Comparison of ENCODE assay signal across 19 cellular contexts in genomic region chr13:111929036-111929616, GRCh38.
DNase-seq lines count a peak whose midpoint lies in the region; ATAC-seq and TF ChIP-seq lines count a peak whose summit lies in the region.
"Had no signal": no experiment of that assay in that cellular context is flagged by ENCODE, and none has a peak within 500 bp of the region (broad histone marks: within the 10 kb centered on the region; RNA-seq: fewer than 3 reads in every experiment).

No MANE protein-coding gene starts in this region.

- no CpG with 5 or more reads among the region's 8 CpGs for WGBS in H9 (ENCODE audit: extremely low coverage, insufficient read length, low lambda C conversion rate)
- 69 to 87% (median 83%) methylated on average over 7 to 8 of the region's 8 CpGs for WGBS in stomach, 5 donors
- WGBS in testis, 2 donors: 78% methylated on average over 6 to 8 of the region's 8 CpGs

- no peak overlapping the region for H2BK120ac ChIP-seq in H9 (ENCODE audit: low read depth, low read length, poor library complexity, severe bottlenecking)

- peaks cover under 1% of the 10 kb centered on the region; the same call in 1 of the 2 replicates for H3K4me1 ChIP-seq in H9 (ENCODE audit: insufficient read depth, low read length)
- no peaks in the 10 kb centered on the region for H3K4me1 ChIP-seq in stomach
- H3K4me1 ChIP-seq in testis: no peaks in the 10 kb centered on the region
- no peaks in the 10 kb centered on the region for H3K4me1 ChIP-seq in PC-3 (ENCODE audit: insufficient read depth, low read length)
- H3K4me1 ChIP-seq: SJSA1 had no signal

- no peak overlapping the region for H3K56ac ChIP-seq in H9 (ENCODE audit: insufficient read length, low read depth, low read length)

- no peak overlapping the region for H2BK15ac ChIP-seq in H9 (ENCODE audit: low read depth, low read length)

- ATAC-seq in HG03108 (IDR thresholded peaks at IDR 0.05; ENCODE audit: unreplicated experiment): no peak
- ATAC-seq in PC-3: no peak

- H3K4me3 Mint-ChIP-seq in H9: no peak overlapping the region
- H3K4me3 Mint-ChIP-seq: B cell; CD4-positive, alpha-beta T cell had no signal

- H3K23me2 ChIP-seq in H9 (ENCODE audit: insufficient read length, low read depth, low read length, poor library complexity, severe bottlenecking): no peaks in the 10 kb centered on the region

- intact Hi-C loops in stomach (cut with DNase I; ENCODE audit: low total_unique reads): no loop called here
- intact Hi-C loops in testis (cut with DNase I; ENCODE audit: low total_unique reads): no loop called here
- intact Hi-C loops in PC-3 (cut with micrococcal nuclease): no loop called here

- no peak overlapping the region for H3K18ac ChIP-seq in H9 (ENCODE audit: insufficient read length, low read depth, low read length)

- no peak for TF ChIP-seq POLR2A in stomach (IDR thresholded peaks at IDR 0.05)
- TF ChIP-seq POLR2A in testis (IDR thresholded peaks at IDR 0.05): no peak

- H3K9me3 ChIP-seq in H9 (ENCODE audit: control insufficient read depth, low read depth, low read length): no peaks in the 10 kb centered on the region
- H3K9me3 ChIP-seq in stomach: peaks cover 0 to 19% (median 13%) of the 10 kb centered on the region in 4 donors
- H3K9me3 ChIP-seq in testis: no peaks in the 10 kb centered on the region
- H3K9me3 ChIP-seq in PC-3 (ENCODE audit: low read length): no peaks in the 10 kb centered on the region
- H3K9me3 ChIP-seq: SJSA1 had no signal

- no peak overlapping the region for H3K4ac ChIP-seq in H9 (ENCODE audit: low read depth, low read length)

- H2BK5ac ChIP-seq in H9 (ENCODE audit: insufficient read length, low read length): no peak overlapping the region

- H3F3A ChIP-seq in PC-3 (ENCODE audit: low read length, unreplicated experiment): no peaks in the 10 kb centered on the region

- no peak overlapping the region for H2AK5ac ChIP-seq in H9 (ENCODE audit: insufficient read length, low read length)

- no peak overlapping the region for H3T11ph ChIP-seq in H9 (ENCODE audit: low read length)

- H3K36me3 ChIP-seq in stomach: no peaks in the 10 kb centered on the region
- H3K36me3 ChIP-seq in testis (ENCODE audit: low read depth, missing control alignments): no peaks in the 10 kb centered on the region
- H3K36me3 ChIP-seq in PC-3 (ENCODE audit: low read depth, low read length): no peaks in the 10 kb centered on the region
- H3K36me3 ChIP-seq: SJSA1 had no signal

- no peaks in the 10 kb centered on the region for H3K9me2 ChIP-seq in PC-3 (replicated peaks; ENCODE audit: low read length)

- no TSS peak for BruUV-seq in PC-3 (replicated peaks; lab: Mats Ljungman, UMichigan)

- DNase-seq in NCI-H1417 (lab: John Stamatoyannopoulos, UW): peak in 2 of 3 experiments; percentile 13 to 24
- no peak for DNase-seq in NCI-H1417 treated with DMSO at 0.1 percent for 48 hours (lab: John Stamatoyannopoulos, UW)
- DNase-seq in H9: peak; percentile 23
- DNase-seq in islet precursor cell: peak; percentile 30
- peak; percentile 18 for DNase-seq in stomach
- no peak for DNase-seq in testis
- DNase-seq in PC-3: no peak
- DNase-seq: CD4-positive, alpha-beta T cell; DMS79; HCEC 1CT; KBM-7; NCI-H1436 treated with DMSO at 0.1 percent for 48 hours; NCI-H2029 treated with DMSO at 0.1 percent for 48 hours; NCI-H2227 treated with DMSO at 0.1 percent for 48 hours; PC-9 had no signal

- H3K4me1 Mint-ChIP-seq in H9: peaks cover 4% of the 10 kb centered on the region in 2 experiments; a peak in 2 of 4 replicates
- H3K4me1 Mint-ChIP-seq: B cell had no signal

- no peak overlapping the region for H3K27ac ChIP-seq in H9 (ENCODE audit: insufficient read length, low read depth, low read length)
- no peak overlapping the region for H3K27ac ChIP-seq in stomach
- no peak overlapping the region for H3K27ac ChIP-seq in testis
- no peak overlapping the region for H3K27ac ChIP-seq in PC-3 (ENCODE audit: low read length)
- H3K27ac ChIP-seq: 22Rv1, PC-9, SJSA1 had no signal

- no peak overlapping the region for H2BK20ac ChIP-seq in H9 (ENCODE audit: low read depth, low read length, poor library complexity, severe bottlenecking)

- H3K4me2 ChIP-seq in H9 (ENCODE audit: insufficient read depth, insufficient read length, low read length) (no peak overlapping the region), PC-3 (ENCODE audit: low read length) (no peak overlapping the region)
- H3K4me2 ChIP-seq: PC-9 had no signal

- POLR2A ChIA-PET in PC-3 (lab: Charles Lee; ENCODE audit: unreplicated experiment): no interaction called here

- H4K20me1 ChIP-seq in H9 (ENCODE audit: control insufficient read depth, insufficient read depth, insufficient read length): no peaks in the 10 kb centered on the region
- H4K20me1 ChIP-seq in PC-3 (ENCODE audit: low read length): no peaks in the 10 kb centered on the region

- peaks cover 57% of the 10 kb centered on the region for H3K27me3 Mint-ChIP-seq in H9 (ENCODE audit: low read depth)
- H3K27me3 Mint-ChIP-seq: CD4-positive, alpha-beta T cell had no signal

- no peak overlapping the region; a peak in 1 of 7 replicates for H3K27ac Mint-ChIP-seq in H9
- H3K27ac Mint-ChIP-seq: B cell; CD4-positive, alpha-beta T cell had no signal

- TF ChIP-seq CTCF in H9 (conservative IDR thresholded peaks at IDR 0.05) (no peak), stomach (IDR thresholded peaks at IDR 0.05) (no peak), testis (IDR thresholded peaks at IDR 0.05) (no peak), PC-3 (conservative IDR thresholded peaks at IDR 0.05; ENCODE audit: low read depth, low read length) (no peak)

- TF ChIP-seq EP300 in stomach (IDR thresholded peaks at IDR 0.05): no peak

- H2AFZ ChIP-seq in H9 (ENCODE audit: low read length): no peak overlapping the region
- no peak overlapping the region for H2AFZ ChIP-seq in PC-3 (ENCODE audit: low read length)
- H2AFZ ChIP-seq: PC-9 had no signal

- H3K9ac ChIP-seq in H9 (ENCODE audit: extremely low read depth, insufficient read length, low read length) (no peak overlapping the region), PC-3 (ENCODE audit: low read length) (no peak overlapping the region)

- H3K4me3 ChIP-seq in stomach: no peak overlapping the region
- no peak overlapping the region for H3K4me3 ChIP-seq in testis
- no peak overlapping the region for H3K4me3 ChIP-seq in PC-3 (ENCODE audit: low read length)
- H3K4me3 ChIP-seq: PC-9, SJSA1 had no signal

- H3K9me3 Mint-ChIP-seq in H9: peaks cover 14 to 22% of the 10 kb centered on the region in 2 experiments

- CTCF ChIA-PET in PC-3 (lab: Charles Lee): no interaction called here

- H3K27me3 ChIP-seq in H9 (ENCODE audit: insufficient read depth, low read length) (no peaks in the 10 kb centered on the region), stomach (peaks cover 0 to 33% (median 2%) of the 10 kb centered on the region in 3 donors), testis (no peaks in the 10 kb centered on the region), PC-3 (ENCODE audit: low read length) (peaks cover 44% of the 10 kb centered on the region)

- H3K14ac ChIP-seq in H9 (ENCODE audit: insufficient read depth, low read length): no peak overlapping the region

- H4K8ac ChIP-seq in H9 (replicated peaks; ENCODE audit: insufficient read length, low read depth, low read length): no peak overlapping the region

- H4K5ac ChIP-seq in H9 (ENCODE audit: insufficient read length, low read depth, low read length): no peak overlapping the region

- H4K91ac ChIP-seq in H9 (ENCODE audit: insufficient read length, low read depth, low read length): no peak overlapping the region

- H3K36me3 Mint-ChIP-seq in H9 (ENCODE audit: insufficient read depth in 1 of 3, low read depth in 3 of 3): peaks cover 0 to 6% (median 5%) of the 10 kb centered on the region in 3 experiments; a peak in 3 of 7 replicates

- no peak overlapping the region for H2BK12ac ChIP-seq in H9 (ENCODE audit: insufficient read length, low read depth, low read length)

- no peak overlapping the region for H3K23ac ChIP-seq in H9 (ENCODE audit: insufficient read length, low read depth, low read length)

- H3K79me2 ChIP-seq in H9 (ENCODE audit: insufficient read depth, low read length): no peaks in the 10 kb centered on the region
- H3K79me2 ChIP-seq in PC-3 (ENCODE audit: low read length): no peaks in the 10 kb centered on the region

- no peaks in the 10 kb centered on the region for H3K79me1 ChIP-seq in H9 (ENCODE audit: insufficient read depth, low read depth, low read length, poor library complexity, severe bottlenecking)

Comparison
In these comparisons a context has a peak if more than half of its experiments do, and no peak if none do; other contexts are left out.
1. DNase-seq: peak in NCI-H1417 (2 of 3), H9 (single experiment), islet precursor cell (single experiment) and stomach (single experiment); none in NCI-H1417 treated with DMSO at 0.1 percent for 48 hours (single experiment), testis (single experiment) and PC-3 (single experiment).